29 cellular contexts compared by ENCODE assay signal in the genomic region with DNA sequence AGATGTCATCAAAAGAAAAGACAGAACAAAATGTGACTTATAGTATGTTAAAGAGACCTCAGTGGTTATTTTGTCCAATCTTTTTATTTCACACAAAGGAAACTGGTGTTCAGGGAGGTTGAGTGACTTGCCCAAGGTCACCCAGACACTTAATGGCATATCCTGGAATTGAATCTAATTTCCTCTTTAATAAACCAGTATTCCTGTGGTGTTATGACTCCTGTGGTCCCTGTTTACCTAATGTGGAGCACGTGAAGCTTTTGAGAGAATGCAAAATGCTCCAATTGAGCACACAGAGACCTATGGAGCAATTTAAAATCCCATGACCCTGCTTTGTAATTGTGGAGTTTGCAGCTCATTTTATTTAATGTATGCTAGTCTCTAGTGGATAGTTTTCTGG.
"Had no signal": no experiment of that assay in that cellular context is flagged by ENCODE, and none has a peak within 500 bp of the region (broad histone marks: within the 10 kb centered on the region; RNA-seq: fewer than 3 reads in every experiment).

No MANE protein-coding gene starts in this region.

- H3K4me1 ChIP-seq: ascending aorta, breast epithelium, colonic mucosa, esophagus squamous epithelium, gastroesophageal sphincter had no signal

- H3K27ac ChIP-seq: breast epithelium, cardiac muscle cell, colonic mucosa, epithelial cell of prostate, esophagus squamous epithelium, gastroesophageal sphincter, VCaP had no signal

- H3K4me3 ChIP-seq: ascending aorta, breast epithelium, cardiac muscle cell, colonic mucosa, esophagus squamous epithelium, gastroesophageal sphincter had no signal

- H3K27me3 ChIP-seq: ascending aorta, breast epithelium, cardiac muscle cell, colonic mucosa, esophagus squamous epithelium, gastroesophageal sphincter had no signal

- DNase-seq: activated CD4-positive, alpha-beta memory T cell treated with anti-CD3 and anti-CD28 coated beads, Interleukin-2, amount 10 ng/mL, durations not matched to agents 7 days and 5 days; activated CD4-positive, alpha-beta T cell treated with anti-CD3 and anti-CD28 coated beads for 1 hour; activated CD4-positive, alpha-beta T cell treated with anti-CD3 and anti-CD28 coated beads for 4 hours; activated CD4-positive, alpha-beta T cell treated with anti-CD3 and anti-CD28 coated beads, Interleukin-2, amount 10 ng/mL, durations not matched to agents 7 days and 5 days; activated CD4-positive, alpha-beta T cell treated with anti-CD3 and anti-CD28 coated beads, Interleukin-2, amount 50 U/mL, for 4 hours; activated CD8-positive, alpha-beta memory T cell treated with anti-CD3 and anti-CD28 coated beads, Interleukin-2, amount 50 U/mL, for 48 hours; activated gamma-delta T cell; activated naive CD4-positive, alpha-beta T cell; activated naive CD4-positive, alpha-beta T cell treated with anti-CD3 and anti-CD28 coated beads, Interleukin-2, amount 10 ng/mL, durations not matched to agents 7 days and 5 days; activated naive CD8-positive, alpha-beta T cell treated with anti-CD3 and anti-CD28 coated beads, Interleukin-2, amount 10 ng/mL, durations not matched to agents 7 days and 5 days; activated T-cell treated with anti-CD3 and anti-CD28 coated beads for 4 hours; activated T-cell treated with anti-CD3 and anti-CD28 coated beads, Interleukin-2, amount 50 U/mL, for 24 hours; activated T-cell treated with anti-CD3 and anti-CD28 coated beads, Interleukin-2, amount 50 U/mL, for 72 hours; central memory CD4-positive, alpha-beta T cell; cerebellar nuclear complex; colonic mucosa; effector CD4-positive, alpha-beta T cell; effector memory CD8-positive, alpha-beta T cell; esophagus squamous epithelium; foreskin melanocyte; T-helper 2 cell had no signal

- H3K36me3 ChIP-seq: ascending aorta, breast epithelium, cardiac muscle cell, colonic mucosa, esophagus squamous epithelium, gastroesophageal sphincter had no signal

- H3K9me3 ChIP-seq: ascending aorta, breast epithelium, colonic mucosa, esophagus squamous epithelium, gastroesophageal sphincter had no signal

- ATAC-seq: activated naive CD4-positive, alpha-beta T cell treated with anti-CD3 and anti-CD28 coated beads, Interleukin-2, amount 50 U/mL, for 72 hours; activated T-cell treated with anti-CD3 and anti-CD28 coated beads, Interleukin-2, amount 50 U/mL, for 72 hours; effector memory CD8-positive, alpha-beta T cell; gastroesophageal sphincter; WTC11 had no signal
